In genomic region chr22:25643232-25644000, GRCh38 we compare ENCODE assay signal across 24 cellular contexts.
DNase-seq lines count a peak whose midpoint lies in the region; ATAC-seq, FAIRE-seq and TF ChIP-seq lines count a peak whose summit lies in the region.
"Had no signal": no experiment of that assay in that cellular context is flagged by ENCODE, and none has a peak within 500 bp of the region (broad histone marks: within the 10 kb centered on the region; RNA-seq: fewer than 3 reads in every experiment).

No MANE protein-coding gene starts in this region.

- CTCF ChIA-PET in H1 (lab: Charles Lee; ENCODE audit: partially characterized antibody): no interaction called here

- peak; percentile 39 for FAIRE-seq in H1 (lab: Jason Lieb, UNC)
- FAIRE-seq: A549 had no signal

- ATAC-seq in HG02610 (IDR thresholded peaks at IDR 0.05; ENCODE audit: unreplicated experiment) (no peak), GM21367 (IDR thresholded peaks at IDR 0.05; ENCODE audit: unreplicated experiment) (no peak)
- ATAC-seq: A549 had no signal

- no peak overlapping the region for H4K12ac ChIP-seq in trophoblast cell (ENCODE audit: low read depth, low read length)

- H3K18ac ChIP-seq in H1 (ENCODE audit: extremely low read depth, low read length) (no peak overlapping the region), trophoblast cell (ENCODE audit: low read length) (no peak overlapping the region)

- H3K4me1 ChIP-seq in Karpas-422 (ENCODE audit: low read length): peaks cover 13% of the 10 kb centered on the region
- peaks cover 0 to 6% (median 0%) of the 10 kb centered on the region in 4 experiments; a peak in 5 of 7 replicates for H3K4me1 ChIP-seq in H1 (replicated peaks in 1 of 4; ENCODE audit: control insufficient read depth in 3 of 4, insufficient read depth in 4 of 4, low read length in 3 of 4)
- peaks cover 0 to 18% (median 3%) of the 10 kb centered on the region in 5 donors for H3K4me1 ChIP-seq in subcutaneous abdominal adipose tissue (ENCODE audit: control insufficient read depth in 5 of 5, insufficient read depth in 5 of 5, low read length in 5 of 5)
- H3K4me1 ChIP-seq in trophoblast cell (ENCODE audit: control insufficient read depth in 1 of 2, insufficient read depth in 2 of 2, low read length in 2 of 2): no peaks in the 10 kb centered on the region
- H3K4me1 ChIP-seq: A549, stomach had no signal

- no peak overlapping the region for H2BK120ac ChIP-seq in H1 (replicated peaks; ENCODE audit: low read depth, low read length)
- H2BK120ac ChIP-seq in trophoblast cell (ENCODE audit: insufficient read depth, low read length, poor library complexity): no peak overlapping the region

- peaks cover 57% of the 10 kb centered on the region for H3K36me3 Mint-ChIP-seq in activated CD4-positive, alpha-beta T cell treated with anti-CD3 and anti-CD28 coated beads, Interleukin-2, amount 10 ng/mL, durations not matched to agents 24 days and 14 days (ENCODE audit: low read depth)

- no peaks in the 10 kb centered on the region for H3K27me3 ChIP-seq in Karpas-422 (ENCODE audit: low read length)
- no peaks in the 10 kb centered on the region for H3K27me3 ChIP-seq in H1 (replicated peaks in 1 of 4; ENCODE audit: control insufficient read depth in 3 of 4, extremely low read depth in 1 of 4, insufficient read depth in 3 of 4, low read length in 3 of 4)
- no peaks in the 10 kb centered on the region for H3K27me3 ChIP-seq in subcutaneous abdominal adipose tissue (ENCODE audit: control insufficient read depth in 5 of 5, insufficient read depth in 4 of 5, low read length in 5 of 5)
- H3K27me3 ChIP-seq in trophoblast cell (ENCODE audit: insufficient read depth, low read length): no peaks in the 10 kb centered on the region
- H3K27me3 ChIP-seq: BE2C, brain microvascular endothelial cell had no signal

- no peak overlapping the region for H3K23ac ChIP-seq in H1 (ENCODE audit: insufficient read length)
- no peak overlapping the region for H3K23ac ChIP-seq in trophoblast cell (ENCODE audit: low read length)

- H3K4ac ChIP-seq in H1 (replicated peaks; ENCODE audit: insufficient read length, low read depth, low read length): no peak overlapping the region
- no peak overlapping the region for H3K4ac ChIP-seq in trophoblast cell (ENCODE audit: low read depth, low read length)

- H2BK12ac ChIP-seq in H1 (ENCODE audit: low read depth, low read length) (no peak overlapping the region), trophoblast cell (ENCODE audit: low read length) (no peak overlapping the region)

- H2BK5ac ChIP-seq in H1 (ENCODE audit: low read depth, low read length): no peak overlapping the region
- no peak overlapping the region for H2BK5ac ChIP-seq in trophoblast cell (ENCODE audit: low read depth, low read length, poor library complexity)

- H4K5ac ChIP-seq in H1 (ENCODE audit: insufficient read length, low read depth, low read length): no peak overlapping the region

- TF ChIP-seq EP300 in H1 (IDR thresholded peaks at IDR 0.05; ENCODE audit: borderline replicate concordance in 1 of 2, low read depth in 2 of 2, low read length in 2 of 2): no peak

- no peaks in the 10 kb centered on the region for H3K27me3 Mint-ChIP-seq in activated CD4-positive, alpha-beta T cell treated with anti-CD3 and anti-CD28 coated beads, Interleukin-2, amount 10 ng/mL, durations not matched to agents 24 days and 14 days
- H3K27me3 Mint-ChIP-seq: type B pancreatic cell had no signal

- no peak overlapping the region for H3K27ac Mint-ChIP-seq in activated CD4-positive, alpha-beta T cell treated with anti-CD3 and anti-CD28 coated beads, Interleukin-2, amount 10 ng/mL, durations not matched to agents 24 days and 14 days
- H3K27ac Mint-ChIP-seq: type B pancreatic cell had no signal

- 86% methylated on average over 9 of the region's 9 CpGs; no CpG with 5 or more reads in 1 of the 2 experiments for WGBS in H1 (ENCODE audit: extremely low coverage in 1 of 2, insufficient coverage in 1 of 2, insufficient read length in 1 of 2, insufficient replicate concordance in 2 of 2, low coverage in 1 of 2, low lambda C conversion rate in 2 of 2, missing lambda C conversion rate in 1 of 2), 2 experiments
- WGBS in trophoblast cell (ENCODE audit: extremely low coverage, insufficient coverage, insufficient read length): no CpG with 5 or more reads among the region's 9 CpGs

- H4K8ac ChIP-seq in H1 (ENCODE audit: extremely low read depth, insufficient read depth, low read length) (no peak overlapping the region), trophoblast cell (ENCODE audit: low read depth, low read length) (no peak overlapping the region)

- H3K79me2 ChIP-seq in Karpas-422 (ENCODE audit: low read length): no peaks in the 10 kb centered on the region
- peaks cover 0 to 10% of the 10 kb centered on the region in 2 experiments; a peak in 1 of 4 replicates for H3K79me2 ChIP-seq in H1 (ENCODE audit: control insufficient read depth in 1 of 2, insufficient read depth in 2 of 2, low read length in 2 of 2)
- no peaks in the 10 kb centered on the region for H3K79me2 ChIP-seq in trophoblast cell (ENCODE audit: control insufficient read depth, insufficient read depth, low read length, poor library complexity)

- no peak for TF ChIP-seq POLR2A in H1 (IDR thresholded peaks at IDR 0.05; ENCODE audit: control extremely low read depth in 1 of 2, low read depth in 2 of 2, low read length in 2 of 2)

- intact Hi-C loops in activated CD4-positive, alpha-beta T cell treated with anti-CD3 and anti-CD28 coated beads, Interleukin-2, amount 10 ng/mL, durations not matched to agents 24 days and 14 days (cut with micrococcal nuclease): no loop called here

- H4K20me1 ChIP-seq in Karpas-422 (ENCODE audit: insufficient read depth, low read depth, low read length) (no peaks in the 10 kb centered on the region), H1 (replicated peaks in 1 of 2; ENCODE audit: control insufficient read depth in 1 of 2, insufficient read depth in 2 of 2, low read length in 2 of 2) (peaks cover 0 to 2% of the 10 kb centered on the region in 2 experiments)

- H4K91ac ChIP-seq in H1 (replicated peaks; ENCODE audit: insufficient read length, low read length): no peak overlapping the region
- H4K91ac ChIP-seq in trophoblast cell (ENCODE audit: low read depth, low read length): no peak overlapping the region

- no peak overlapping the region for H2BK20ac ChIP-seq in H1 (ENCODE audit: low read length)

- H3K4me1 Mint-ChIP-seq in activated CD4-positive, alpha-beta T cell treated with anti-CD3 and anti-CD28 coated beads, Interleukin-2, amount 10 ng/mL, durations not matched to agents 24 days and 14 days: peaks cover 29% of the 10 kb centered on the region

- H2AFZ ChIP-seq in Karpas-422 (ENCODE audit: low read length): no peak overlapping the region
- no peak overlapping the region for H2AFZ ChIP-seq in H1 (ENCODE audit: low read length)
- H2AFZ ChIP-seq in trophoblast cell (ENCODE audit: insufficient read depth, low read length, poor library complexity): no peak overlapping the region

- no peaks in the 10 kb centered on the region for H3K23me2 ChIP-seq in H1 (ENCODE audit: low read depth, low read length)

- no peak for TF ChIP-seq CTCF in H1 (IDR thresholded peaks at IDR 0.05; ENCODE audit: control extremely low read depth in 1 of 3, insufficient read depth in 1 of 3, low read depth in 1 of 3, low read length in 3 of 3)

- H3K14ac ChIP-seq in H1 (ENCODE audit: insufficient read length) (no peak overlapping the region), trophoblast cell (ENCODE audit: low read length) (no peak overlapping the region)

- H2AK5ac ChIP-seq in H1 (ENCODE audit: low read depth, low read length) (no peak overlapping the region), trophoblast cell (ENCODE audit: low read length) (no peak overlapping the region)

- no peak overlapping the region for H3K56ac ChIP-seq in H1 (replicated peaks; ENCODE audit: insufficient read length, low read depth, low read length)

- DNase-seq in activated CD4-positive, alpha-beta T cell treated with anti-CD3 and anti-CD28 coated beads, Interleukin-2, amount 10 ng/mL, durations not matched to agents 24 days and 14 days: peak; percentile 45
- DNase-seq in activated CD4-positive, alpha-beta T cell treated with anti-CD3 and anti-CD28 coated beads for 4 hours: no peak
- peak; percentile 47 for DNase-seq in Karpas-422
- no peak for DNase-seq in H1 (ENCODE audit: low read depth in 1 of 2, low spot score in 2 of 2)
- DNase-seq in trophoblast cell: no peak
- DNase-seq: activated CD4-positive, alpha-beta T cell treated with anti-CD3 and anti-CD28 coated beads, Interleukin-2, amount 50 U/mL, for 4 hours; activated effector memory CD4-positive, alpha-beta T cell treated with anti-CD3 and anti-CD28 coated beads, Interleukin-2, amount 50 U/mL, for 16 hours; BE2C; COR-L47; DMS79 treated with DMSO at 0.1 percent for 48 hours; GOT3; KBM-7; NCI-H187 treated with DMSO at 0.1 percent for 48 hours; RPMI8226; stimulated activated CD4-positive, alpha-beta T cell treated with anti-CD3 and anti-CD28 coated beads, Interleukin-4, amount 100 ng/mL, for 1 hour; stomach had no signal

- H3K9me3 ChIP-seq in Karpas-422 (ENCODE audit: low read length) (no peaks in the 10 kb centered on the region), H1 (ENCODE audit: insufficient read depth in 2 of 2, low read depth in 1 of 2, low read length in 1 of 2) (peaks cover 4 to 8% of the 10 kb centered on the region in 2 experiments; a peak in 2 of 4 replicates), subcutaneous abdominal adipose tissue (ENCODE audit: control insufficient read depth in 5 of 5, low read length in 5 of 5) (peaks cover 0 to 5% (median 0%) of the 10 kb centered on the region in 5 donors), trophoblast cell (ENCODE audit: insufficient read depth, low read depth, low read length) (peaks cover 1% of the 10 kb centered on the region)
- H3K9me3 ChIP-seq: A549, BE2C, stomach had no signal

- no peak overlapping the region for H3K4me3 ChIP-seq in Karpas-422 (ENCODE audit: low read length)
- no peak overlapping the region for H3K4me3 ChIP-seq in H1 (ENCODE audit: extremely low read depth in 1 of 4, insufficient read depth in 2 of 4, low read depth in 3 of 4, low read length in 4 of 4)
- H3K4me3 ChIP-seq in subcutaneous abdominal adipose tissue (ENCODE audit: low read depth in 1 of 5, low read length in 5 of 5): no peak overlapping the region
- no peak overlapping the region for H3K4me3 ChIP-seq in trophoblast cell (ENCODE audit: low read depth, low read length)
- H3K4me3 ChIP-seq: A549, SK-N-MC, stomach had no signal

- H3K9me2 ChIP-seq in Karpas-422 (replicated peaks; ENCODE audit: insufficient read depth, low read length): no peaks in the 10 kb centered on the region

- no peaks in the 10 kb centered on the region for H3K79me1 ChIP-seq in H1 (ENCODE audit: low read depth, low read length)
- no peaks in the 10 kb centered on the region for H3K79me1 ChIP-seq in trophoblast cell (ENCODE audit: low read length)

- no peak overlapping the region for H3K4me3 Mint-ChIP-seq in activated CD4-positive, alpha-beta T cell treated with anti-CD3 and anti-CD28 coated beads, Interleukin-2, amount 10 ng/mL, durations not matched to agents 24 days and 14 days
- H3K4me3 Mint-ChIP-seq: type B pancreatic cell had no signal

- H3K4me2 ChIP-seq in Karpas-422 (ENCODE audit: low read depth, low read length, poor library complexity, severe bottlenecking) (peak overlapping the region; percentile 23), H1 (ENCODE audit: insufficient read depth in 1 of 2, low read depth in 2 of 2, low read length in 2 of 2) (no peak overlapping the region), trophoblast cell (ENCODE audit: low read length) (no peak overlapping the region)
- H3K4me2 ChIP-seq: A549 had no signal

- H3K27ac ChIP-seq in Karpas-422 (ENCODE audit: low read length) (no peak overlapping the region), H1 (ENCODE audit: low read depth, low read length) (no peak overlapping the region), subcutaneous abdominal adipose tissue (ENCODE audit: low read depth, low read length) (peak overlapping the region; percentile 22), trophoblast cell (ENCODE audit: low read depth, low read length) (no peak overlapping the region)
- H3K27ac ChIP-seq: A549, brain microvascular endothelial cell, SK-N-MC, stomach, VCaP had no signal

- POLR2A ChIA-PET in H1 (lab: Charles Lee; ENCODE audit: partially characterized antibody): interaction anchor here (0.5 to 1.1 kb wide), 2 partner anchors 9 to 67 kb away, joined by 3 read pairs; no protein-coding TSS in a partner anchor

- H3K9ac ChIP-seq in Karpas-422 (ENCODE audit: low read length) (no peak overlapping the region), H1 (replicated peaks in 1 of 4; ENCODE audit: extremely low read depth in 1 of 4, low read depth in 3 of 4, low read length in 3 of 4) (no peak overlapping the region), subcutaneous abdominal adipose tissue (ENCODE audit: low read length in 5 of 5) (no peak overlapping the region), trophoblast cell (ENCODE audit: low read length) (no peak overlapping the region)

- peaks cover 10% of the 10 kb centered on the region for H3K9me3 Mint-ChIP-seq in activated CD4-positive, alpha-beta T cell treated with anti-CD3 and anti-CD28 coated beads, Interleukin-2, amount 10 ng/mL, durations not matched to agents 24 days and 14 days

- no peak overlapping the region for H2BK15ac ChIP-seq in H1 (ENCODE audit: low read length)

- no peaks in the 10 kb centered on the region for H3K36me3 ChIP-seq in Karpas-422 (ENCODE audit: insufficient read depth, low read length)
- H3K36me3 ChIP-seq in H1 (ENCODE audit: control insufficient read depth in 2 of 4, insufficient read depth in 4 of 4, low read length in 3 of 4): peaks cover 0 to 4% (median 0%) of the 10 kb centered on the region in 4 experiments; a peak in 4 of 8 replicates
- peaks cover 2 to 12% (median 8%) of the 10 kb centered on the region in 5 donors for H3K36me3 ChIP-seq in subcutaneous abdominal adipose tissue (ENCODE audit: control insufficient read depth in 5 of 5, insufficient read depth in 5 of 5, low read length in 5 of 5)
- H3K36me3 ChIP-seq in trophoblast cell (ENCODE audit: control insufficient read depth in 1 of 2, insufficient read depth in 2 of 2, low read length in 2 of 2): no peaks in the 10 kb centered on the region
- H3K36me3 ChIP-seq: brain microvascular endothelial cell had no signal

- no peak for TF ChIP-seq RAD21 in H1 (IDR thresholded peaks at IDR 0.05 in 1 of 2, conservative IDR thresholded peaks at IDR 0.05 in 1 of 2; ENCODE audit: low read depth in 2 of 2, low read length in 2 of 2)

Comparison
In these comparisons a context has a peak if more than half of its experiments do, and no peak if none do; other contexts are left out.
1. DNase-seq: peak in activated CD4-positive, alpha-beta T cell treated with anti-CD3 and anti-CD28 coated beads, Interleukin-2, amount 10 ng/mL, durations not matched to agents 24 days and 14 days (single experiment) and Karpas-422 (single experiment); none in activated CD4-positive, alpha-beta T cell treated with anti-CD3 and anti-CD28 coated beads for 4 hours (0 of 2), H1 (0 of 2) and trophoblast cell (0 of 2).